Comparison of ENCODE assay signal across 9 cellular contexts in genomic region chr17:1865252-1866037, GRCh38. TPM values are rescaled to one million over a fixed set of nuclear protein-coding genes. Genes with fewer than 3 reads are reported as not detected.
DNase-seq lines count a peak whose midpoint lies in the region; ATAC-seq and TF ChIP-seq lines count a peak whose summit lies in the region.
"Had no signal": no experiment of that assay in that cellular context is flagged by ENCODE, and none has a peak within 500 bp of the region (broad histone marks: within the 10 kb centered on the region; RNA-seq: fewer than 3 reads in every experiment).

No MANE protein-coding gene starts in this region.

- H3K27me3 Mint-ChIP-seq in T-helper 17 cell (no peaks in the 10 kb centered on the region), memory B cell (no peaks in the 10 kb centered on the region)

- H3K9me3 ChIP-seq in T-helper 17 cell (ENCODE audit: control insufficient read depth, low read length, poor library complexity, severe bottlenecking), result no peaks in the 10 kb centered on the region
- no peaks in the 10 kb centered on the region for H3K9me3 ChIP-seq in uterus
- H3K9me3 ChIP-seq: SJSA1 had no signal

- intact Hi-C loops in uterus (cut with DNase I; ENCODE audit: low total_unique reads), result no loop called here

- TF ChIP-seq CTCF in cardiac fibroblast (IDR thresholded peaks at IDR 0.05; ENCODE audit: low read depth, low read length), result peak; percentile 72
- TF ChIP-seq CTCF in uterus (IDR thresholded peaks at IDR 0.05), result peak; percentile 28 to 58 (median 36)

- H3K9me3 Mint-ChIP-seq in memory B cell, result no peaks in the 10 kb centered on the region

- DNase-seq in DMS114 treated with DMSO at 0.1 percent for 48 hours (lab: John Stamatoyannopoulos, UW; ENCODE audit: unreplicated experiment) (peak; percentile 28), HuH-7.5 (ENCODE audit: low spot score) (peak; percentile 51), T-helper 17 cell (peak in 2 of 3 donors; percentile 24 to 56), cardiac fibroblast (ENCODE audit: low read depth in 2 of 2) (peak; percentile 51 to 62), memory B cell (ENCODE audit: low spot score in 2 of 2) (peak; percentile 45 to 70), uterus (no peak), GM19240 (ENCODE audit: insufficient read length, low spot score) (no peak)

- H3K27ac Mint-ChIP-seq in T-helper 17 cell, result peak overlapping the region; percentile 51
- no peak overlapping the region for H3K27ac Mint-ChIP-seq in memory B cell

- H3K4me1 Mint-ChIP-seq in T-helper 17 cell (peaks cover 14% of the 10 kb centered on the region), memory B cell (no peaks in the 10 kb centered on the region)

- H3K4me3 Mint-ChIP-seq in T-helper 17 cell, result no peak overlapping the region
- no peak overlapping the region for H3K4me3 Mint-ChIP-seq in memory B cell

- H3K27ac ChIP-seq in uterus, result no peak overlapping the region
- H3K27ac ChIP-seq: SJSA1 had no signal

- TF ChIP-seq POLR2A in uterus (IDR thresholded peaks at IDR 0.05), result no peak

- peak; percentile 68 for ATAC-seq in T-helper 17 cell
- ATAC-seq in memory B cell (ENCODE audit: low read depth), result peak; percentile 73
- ATAC-seq in HG02870 (IDR thresholded peaks at IDR 0.05; ENCODE audit: unreplicated experiment), result no peak

- H3K36me3 ChIP-seq in uterus, result no peaks in the 10 kb centered on the region

- H3K4me3 ChIP-seq in cardiac fibroblast (replicated peaks in 1 of 2; ENCODE audit: low read depth in 2 of 2, low read length in 2 of 2) (no peak overlapping the region), uterus (no peak overlapping the region)
- H3K4me3 ChIP-seq: SJSA1 had no signal

- no peaks in the 10 kb centered on the region for H3K4me1 ChIP-seq in uterus
- H3K4me1 ChIP-seq: SJSA1 had no signal

- no peaks in the 10 kb centered on the region for H3K27me3 ChIP-seq in uterus
- H3K27me3 ChIP-seq: SJSA1 had no signal

- H3K36me3 Mint-ChIP-seq in T-helper 17 cell (ENCODE audit: low read depth) (peaks cover 2% of the 10 kb centered on the region), memory B cell (peaks cover 8% of the 10 kb centered on the region)

RNA-seq across cellular contexts. Expression of gene RPA1, which starts 35.6 kb away (rescaled TPM):
- total RNA-seq in T-helper 17 cell (10 to 100 TPM; 67.4 to 81.4 TPM), uterus (100 to 1,000 TPM in 1 of 4 donors, 10 to 100 TPM in 3; 15.9 to 108 (median 41.5) TPM)

RNA-seq across cellular contexts. Expression of gene SMYD4, which starts 35.7 kb away (rescaled TPM):
- 10 to 100 TPM; 16.0 to 16.8 TPM for total RNA-seq in T-helper 17 cell
- total RNA-seq in uterus, result 100 to 1,000 TPM in 1 of 4 donors, 10 to 100 TPM in 3; 19.1 to 101 (median 30.5) TPM

Comparison
In these comparisons a context has a peak if more than half of its experiments do, and no peak if none do; other contexts are left out.
1. DNase-seq: peak in DMS114 treated with DMSO at 0.1 percent for 48 hours (single experiment), HuH-7.5 (single experiment), T-helper 17 cell (2 of 3), cardiac fibroblast (2 of 2) and memory B cell (2 of 2); none in uterus (0 of 2) and GM19240 (single experiment).